ENCODE assay signal across 26 cellular contexts in the genomic region with DNA sequence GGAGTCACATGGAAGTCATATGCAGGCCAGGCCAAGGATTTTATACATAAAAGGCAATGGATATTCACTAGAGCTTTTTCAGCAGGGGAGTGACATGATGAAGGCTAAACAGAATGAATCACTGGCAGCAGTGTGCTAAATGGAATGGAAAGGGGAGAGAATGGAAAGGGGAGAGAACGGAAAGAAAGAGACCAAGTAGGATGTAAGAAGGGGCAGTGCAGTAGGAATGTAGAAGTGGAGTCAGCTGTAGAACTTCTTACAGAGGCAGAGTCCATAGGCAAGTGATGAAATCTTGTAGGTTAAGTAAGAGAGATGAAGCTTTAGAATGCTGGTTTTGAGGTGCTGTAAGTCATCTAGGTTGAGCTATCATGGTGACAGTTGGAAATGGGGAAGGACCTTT.
"Had no signal": no experiment of that assay in that cellular context is flagged by ENCODE, and none has a peak within 500 bp of the region (broad histone marks: within the 10 kb centered on the region; RNA-seq: fewer than 3 reads in every experiment).

No MANE protein-coding gene starts in this region.

- H3K4me3 Mint-ChIP-seq: mesothelial cell of epicardium; naive B cell; natural killer cell treated with Interleukin-12 subunit alpha and Interleukin-12 subunit beta and Interleukin-15 and Interleukin-18, amount 100 ng/mL, for 72 hours; neural progenitor cell; stimulated activated effector memory CD8-positive, alpha-beta T cell treated with anti-CD3 and anti-CD28 coated beads, Interleukin-12 subunit alpha, Interleukin-12 subunit beta, amount 100 ng/mL, for 72 hours had no signal

- H3K4me1 ChIP-seq: esophagus muscularis mucosa, left lung, neural progenitor cell, parathyroid adenoma, stomach, thyroid gland, vagina had no signal

- H3K27ac Mint-ChIP-seq: mesothelial cell of epicardium; natural killer cell treated with Interleukin-12 subunit alpha and Interleukin-12 subunit beta and Interleukin-15 and Interleukin-18, amount 100 ng/mL, for 72 hours; neural progenitor cell; progenitor cell of endocrine pancreas; stimulated activated effector memory CD8-positive, alpha-beta T cell treated with anti-CD3 and anti-CD28 coated beads, Interleukin-12 subunit alpha, Interleukin-12 subunit beta, amount 100 ng/mL, for 72 hours had no signal

- H3K4me3 ChIP-seq: esophagus muscularis mucosa, heart right ventricle, left lung, mucosa of descending colon, neural progenitor cell, stomach, thyroid gland, vagina had no signal

- H3K27me3 Mint-ChIP-seq: naive B cell; natural killer cell treated with Interleukin-12 subunit alpha and Interleukin-12 subunit beta and Interleukin-15 and Interleukin-18, amount 100 ng/mL, for 72 hours; progenitor cell of endocrine pancreas had no signal

- H3K9me3 Mint-ChIP-seq: natural killer cell treated with Interleukin-12 subunit alpha and Interleukin-12 subunit beta and Interleukin-15 and Interleukin-18, amount 100 ng/mL, for 72 hours; stimulated activated effector memory CD8-positive, alpha-beta T cell treated with anti-CD3 and anti-CD28 coated beads, Interleukin-12 subunit alpha, Interleukin-12 subunit beta, amount 100 ng/mL, for 72 hours had no signal

- FAIRE-seq: endothelial cell of umbilical vein, islet of Langerhans had no signal

- H3K4me1 Mint-ChIP-seq: mesothelial cell of epicardium; naive B cell; neural progenitor cell; stimulated activated effector memory CD8-positive, alpha-beta T cell treated with anti-CD3 and anti-CD28 coated beads, Interleukin-12 subunit alpha, Interleukin-12 subunit beta, amount 100 ng/mL, for 72 hours had no signal

- H3K9me3 ChIP-seq: thyroid gland had no signal

- H3K27me3 ChIP-seq: esophagus muscularis mucosa, heart right ventricle, left lung, neural progenitor cell, stomach, thyroid gland, vagina had no signal

- DNase-seq: dermis blood vessel endothelial cell; effector memory CD4-positive, alpha-beta T cell; glutamatergic neuron; heart right ventricle; hippocampal formation; left cardiac atrium; left lung; mesenchymal stem cell; mucosa of descending colon; naive B cell; stimulated activated CD4-positive, alpha-beta T cell treated with anti-CD3 and anti-CD28 coated beads, Interleukin-2, amount 100 ng/mL, for 24 hours; stimulated activated CD4-positive, alpha-beta T cell treated with anti-CD3 and anti-CD28 coated beads, Interleukin-4, amount 100 ng/mL, for 24 hours; stimulated activated naive CD4-positive, alpha-beta T cell treated with Interleukin-2 at 50 U/mL for 16 hours; stomach; thyroid gland; trophoblast cell had no signal

- H3K27ac ChIP-seq: esophagus muscularis mucosa, heart right ventricle, left lung, neural progenitor cell, parathyroid adenoma, stomach, thyroid gland, vagina had no signal
